Comparison of ENCODE assay signal across 13 cellular contexts in genomic region chr9:101736723-101737122, GRCh38. TPM values are rescaled to one million over a fixed set of nuclear protein-coding genes. Genes with fewer than 3 reads are reported as not detected.
DNase-seq lines count a peak whose midpoint lies in the region; ATAC-seq and TF ChIP-seq lines count a peak whose summit lies in the region.
"Had no signal": no experiment of that assay in that cellular context is flagged by ENCODE, and none has a peak within 500 bp of the region (broad histone marks: within the 10 kb centered on the region; RNA-seq: fewer than 3 reads in every experiment).

No MANE protein-coding gene starts in this region.

- no peak overlapping the region for H3K4me3 Mint-ChIP-seq in HFFc6
- H3K4me3 Mint-ChIP-seq: immature natural killer cell had no signal

- peaks cover 7% of the 10 kb centered on the region for H3K4me1 ChIP-seq in NT2/D1 (ENCODE audit: insufficient read depth, insufficient read length)
- no peaks in the 10 kb centered on the region for H3K4me1 ChIP-seq in foreskin keratinocyte
- H3K4me1 ChIP-seq in ovary (ENCODE audit: insufficient read depth): peaks cover 11% of the 10 kb centered on the region
- peaks cover 7 to 19% (median 14%) of the 10 kb centered on the region in 4 donors for H3K4me1 ChIP-seq in transverse colon
- peaks cover 0 to 21% (median 13%) of the 10 kb centered on the region in 6 donors for H3K4me1 ChIP-seq in spleen

- peak; percentile 42 for ATAC-seq in foreskin keratinocyte

- H3K27ac Mint-ChIP-seq in HFFc6: no peak overlapping the region
- H3K27ac Mint-ChIP-seq: activated naive CD8-positive, alpha-beta T cell; immature natural killer cell had no signal

- in situ Hi-C loops in transverse colon (cut with MboI; ENCODE audit: low pct_ligation_motif_present in 1 of 4, low pct_unique_long_range_greater_than_20kb in 1 of 4, low sequenced_read_pairs in 3 of 4): no loop called here

- H3K4me1 Mint-ChIP-seq in HFFc6 (ENCODE audit: low read depth): no peaks in the 10 kb centered on the region
- H3K4me1 Mint-ChIP-seq: immature natural killer cell had no signal

- H3K36me3 Mint-ChIP-seq in HFFc6 (ENCODE audit: low read depth): peaks cover 4% of the 10 kb centered on the region; the same call in 1 of the 2 replicates
- H3K36me3 Mint-ChIP-seq: activated naive CD8-positive, alpha-beta T cell had no signal

- H3K9ac ChIP-seq in NT2/D1 (ENCODE audit: insufficient read length, low read depth): no peak overlapping the region

- TF ChIP-seq EP300 in ovary (IDR thresholded peaks at IDR 0.05) (no peak), transverse colon (IDR thresholded peaks at IDR 0.05; ENCODE audit: low read depth) (no peak)

- intact Hi-C loops in ovary (cut with DNase I) (no loop called here), transverse colon (cut with DNase I; ENCODE audit: low total_unique reads) (no loop called here), spleen (cut with DNase I; ENCODE audit: low total_unique reads) (no loop called here)

- DNase-seq in H7 (peak; percentile 77), NT2/D1 (ENCODE audit: low read depth, low spot score) (peak; percentile 51), foreskin keratinocyte (peak in 1 of 2 donors; percentile 4), ovary (peak in 3 of 5 donors; percentile 41 to 46 (median 42)), HFFc6 (no peak), transverse colon (no peak), spleen (no peak)
- DNase-seq: DMS79, immature natural killer cell, IMR-90, NCI-H2227 treated with DMSO at 0.1 percent for 48 hours, occipital lobe had no signal

- H3K4me3 ChIP-seq in H7 (ENCODE audit: insufficient read depth, low read depth, low read length) (no peak overlapping the region), NT2/D1 (ENCODE audit: insufficient read length, low read depth) (no peak overlapping the region), ovary (no peak overlapping the region), transverse colon (no peak overlapping the region), spleen (peak overlapping the region in 1 of 8 donors; percentile 32)

- H3K27ac ChIP-seq in foreskin keratinocyte: no peak overlapping the region
- no peak overlapping the region for H3K27ac ChIP-seq in ovary
- no peak overlapping the region for H3K27ac ChIP-seq in transverse colon
- H3K27ac ChIP-seq in spleen: no peak overlapping the region

- TF ChIP-seq POLR2A in ovary (IDR thresholded peaks at IDR 0.05): no peak
- no peak for TF ChIP-seq POLR2A in transverse colon (IDR thresholded peaks at IDR 0.05)
- no peak for TF ChIP-seq POLR2A in spleen (IDR thresholded peaks at IDR 0.05)

- H3K27me3 ChIP-seq in H7 (ENCODE audit: control insufficient read depth, insufficient read depth, low read length): peaks cover 37% of the 10 kb centered on the region
- H3K27me3 ChIP-seq in NT2/D1 (ENCODE audit: insufficient read depth, insufficient read length): peaks cover 47% of the 10 kb centered on the region
- peaks cover 50% of the 10 kb centered on the region for H3K27me3 ChIP-seq in foreskin keratinocyte
- no peaks in the 10 kb centered on the region for H3K27me3 ChIP-seq in ovary
- peaks cover 88% of the 10 kb centered on the region for H3K27me3 ChIP-seq in transverse colon
- H3K27me3 ChIP-seq in spleen (replicated peaks in 1 of 7): peaks cover 0 to 66% (median 45%) of the 10 kb centered on the region in 7 donors

- peaks cover 17% of the 10 kb centered on the region for H3K9me3 Mint-ChIP-seq in HFFc6

- no peaks in the 10 kb centered on the region for H3K36me3 ChIP-seq in H7 (replicated peaks; ENCODE audit: control insufficient read depth, insufficient read depth, low read length)
- no peaks in the 10 kb centered on the region for H3K36me3 ChIP-seq in NT2/D1 (ENCODE audit: insufficient read depth, insufficient read length, low read length)
- H3K36me3 ChIP-seq in ovary: no peaks in the 10 kb centered on the region
- no peaks in the 10 kb centered on the region for H3K36me3 ChIP-seq in transverse colon
- H3K36me3 ChIP-seq in spleen: no peaks in the 10 kb centered on the region

- no peak for TF ChIP-seq CTCF in foreskin keratinocyte (conservative IDR thresholded peaks at IDR 0.05)
- no peak for TF ChIP-seq CTCF in ovary (IDR thresholded peaks at IDR 0.05)
- TF ChIP-seq CTCF in HFFc6 (IDR thresholded peaks at IDR 0.05): no peak
- TF ChIP-seq CTCF in transverse colon (IDR thresholded peaks at IDR 0.05): no peak
- no peak for TF ChIP-seq CTCF in spleen (IDR thresholded peaks at IDR 0.05 in 8 of 11, conservative IDR thresholded peaks at IDR 0.05 in 3 of 11)

- 5 to 7% (median 5%) methylated on average over 14 of the region's 14 CpGs for WGBS in ovary, 3 donors
- 16 to 25% methylated on average over 13 to 14 of the region's 14 CpGs for WGBS in transverse colon (ENCODE audit: low coverage in 1 of 2), 2 donors
- WGBS in spleen, 5 donors: 9 to 13% (median 12%) methylated on average over 14 of the region's 14 CpGs

- peaks cover 3% of the 10 kb centered on the region for H3K27me3 Mint-ChIP-seq in HFFc6 (ENCODE audit: insufficient read depth)

- H3K9me3 ChIP-seq in NT2/D1 (ENCODE audit: insufficient read depth, low read length) (no peaks in the 10 kb centered on the region), ovary (no peaks in the 10 kb centered on the region), transverse colon (no peaks in the 10 kb centered on the region), spleen (no peaks in the 10 kb centered on the region)

RNA-seq across cellular contexts. Expression of gene GRIN3A, which starts 1.7 kb away (rescaled TPM):
- 0.04 TPM in 1 of 2 replicates, not detected in the other for total RNA-seq in H7 (2014; rRNA removed; shearing (Covaris generic))
- total RNA-seq in foreskin keratinocyte (not detected in 2 replicates), ovary (under 1 TPM; 0.02 to 1.00 (median 0.15) TPM), transverse colon (under 1 TPM in 3 of 4 donors, not detected in 1; 0.27 to 0.48 (median 0.37) TPM), spleen (1 to 10 TPM in 2 of 7 donors, under 1 TPM in 5; 0.68 to 1.6 (median 0.79) TPM)
- polyA plus RNA-seq in foreskin keratinocyte (not detected in 2 replicates), ovary (under 1 TPM; 0.24 to 0.80 TPM), spleen (under 1 TPM; 0.07 to 0.19 (median 0.11) TPM)
- total RNA-seq in HFFc6 (2021; fragmentation: NEBNext Ultra II Directional; extraction: Animal tissue kit (Norgen Biotek cat#: 25700)): not detected
- total RNA-seq: IMR-90 had no signal
- polyA plus RNA-seq: IMR-90 had no signal

Comparison
In these comparisons a context has a peak if more than half of its experiments do, and no peak if none do; other contexts are left out.
1. DNase-seq: peak in H7 (single experiment), NT2/D1 (single experiment) and ovary (3 of 5); none in HFFc6 (single experiment), transverse colon (single experiment) and spleen (single experiment).